Comparison of ENCODE assay signal across 8 cellular contexts in the genomic region with DNA sequence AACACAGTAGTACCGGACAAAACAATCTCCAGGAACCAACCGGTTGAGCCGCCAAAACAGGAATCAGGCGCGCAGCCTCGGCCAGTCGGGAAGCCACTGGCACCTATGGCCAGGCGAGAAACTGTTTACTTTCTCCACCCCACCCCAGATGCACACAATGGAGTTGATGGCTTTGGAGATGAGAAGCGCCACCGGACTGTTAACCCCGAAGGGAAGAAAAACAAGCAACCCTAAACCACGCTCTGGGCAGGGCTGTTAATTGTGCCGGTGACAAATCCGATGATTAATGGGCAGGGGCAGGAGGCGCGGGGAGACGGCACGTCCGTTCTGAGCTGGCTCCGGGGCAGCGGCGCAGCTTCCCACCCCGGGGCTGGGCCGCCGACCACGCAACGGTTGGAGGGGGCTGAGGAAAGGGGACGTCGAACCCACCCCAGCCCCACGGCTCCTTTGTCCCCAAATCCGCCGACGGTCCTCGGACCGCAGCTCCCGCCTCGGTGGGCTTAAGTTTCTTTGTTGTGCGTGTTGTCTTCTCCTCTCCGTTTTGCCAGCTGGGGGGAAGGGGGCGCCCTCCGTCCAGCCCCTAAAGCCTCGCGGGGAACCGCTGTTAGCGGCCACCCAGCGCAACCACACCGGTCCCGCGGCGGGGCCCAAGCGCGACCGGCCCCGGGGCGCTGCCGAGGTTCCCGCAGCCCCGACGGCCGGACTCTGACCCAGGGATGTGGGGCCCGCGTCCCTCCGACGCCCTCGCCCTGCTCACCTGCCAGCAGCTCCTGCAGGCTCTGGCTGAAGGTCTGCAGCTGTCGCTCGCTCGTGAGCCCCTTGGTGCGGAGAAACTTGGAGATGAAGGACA. TPM values are rescaled to one million over a fixed set of nuclear protein-coding genes. Genes with fewer than 3 reads are reported as not detected.
A peak's percentile ranks its signal among the peaks of the same experiment; 100 is the strongest.
DNase-seq lines count a peak whose midpoint lies in the region; ATAC-seq and TF ChIP-seq lines count a peak whose summit lies in the region.

No MANE protein-coding gene starts in this region.

- H3K27me3 ChIP-seq in left lung: no peaks in the 10 kb centered on the region

- TF ChIP-seq CTCF in left lung (IDR thresholded peaks at IDR 0.05): no peak

- peak overlapping the region; percentile 99 to 100 for H3K27ac ChIP-seq in left lung

- intact Hi-C loops in left lung (cut with DNase I): no loop called here

- peak overlapping the region; percentile 76 to 85 for H3K4me3 ChIP-seq in left lung

- peaks cover 0 to 26% of the 10 kb centered on the region in 2 donors for H3K36me3 ChIP-seq in left lung

- ATAC-seq in GM19397 (IDR thresholded peaks at IDR 0.05; ENCODE audit: unreplicated experiment) (peak; percentile 2), left lung (peak; percentile 2), HG03469 (IDR thresholded peaks at IDR 0.05; ENCODE audit: unreplicated experiment) (no peak)

- no peaks in the 10 kb centered on the region for H3K9me3 ChIP-seq in left lung

- DNase-seq in Ammon's horn (ENCODE audit: low spot score): peak; percentile 58
- peak; percentile 80 for DNase-seq in NCI-H146 treated with DMSO at 0.1 percent for 48 hours (lab: John Stamatoyannopoulos, UW; ENCODE audit: unreplicated experiment)
- peak; percentile 74 for DNase-seq in activated CD4-positive, CD25-positive, alpha-beta regulatory T cell treated with anti-CD3 and anti-CD28 coated beads, Interleukin-2, amount 50 U/mL, for 72 hours
- peak; percentile 36 for DNase-seq in cerebellar cortex (ENCODE audit: low spot score)
- DNase-seq in left lung: peak; percentile 56 to 88
- DNase-seq in stimulated activated CD4-positive, alpha-beta T cell treated with anti-CD3 and anti-CD28 coated beads, Interleukin-2, amount 100 ng/mL, for 4 hours (ENCODE audit: low read depth): peak; percentile 46

- peaks cover 5 to 26% of the 10 kb centered on the region in 2 donors for H3K4me1 ChIP-seq in left lung

RNA-seq across cellular contexts. Expression of a gene that starts 0.8 kb away (rescaled TPM):
- 100 to 1,000 TPM in 1 of 2 donors, 10 to 100 TPM in 1; 87.9 to 114 TPM for total RNA-seq in left lung
